Comparison of ENCODE assay signal across 12 cellular contexts in genomic region chr21:33332143-33332542, GRCh38. TPM values are rescaled to one million over a fixed set of nuclear protein-coding genes. Genes with fewer than 3 reads are reported as not detected.
A peak's percentile ranks its signal among the peaks of the same experiment; 100 is the strongest.
DNase-seq lines count a peak whose midpoint lies in the region; ATAC-seq and TF ChIP-seq lines count a peak whose summit lies in the region.
"Had no signal": no experiment of that assay in that cellular context is flagged by ENCODE, and none has a peak within 500 bp of the region (broad histone marks: within the 10 kb centered on the region; RNA-seq: fewer than 3 reads in every experiment).

No MANE protein-coding gene starts in this region.

- H3K9ac ChIP-seq in trophoblast cell (ENCODE audit: low read length) (no peak overlapping the region), H9 (ENCODE audit: extremely low read depth, insufficient read length, low read length) (no peak overlapping the region)

- peaks cover 6 to 14% of the 10 kb centered on the region in 2 experiments for H3K36me3 ChIP-seq in trophoblast cell (ENCODE audit: control insufficient read depth in 1 of 2, insufficient read depth in 2 of 2, low read length in 2 of 2)

- no peak for TF ChIP-seq CTCF in omental fat pad (IDR thresholded peaks at IDR 0.05)
- no peak for TF ChIP-seq CTCF in H9 (conservative IDR thresholded peaks at IDR 0.05)

- H3K56ac ChIP-seq in H9 (ENCODE audit: insufficient read length, low read depth, low read length), result no peak overlapping the region

- H2AK5ac ChIP-seq in trophoblast cell (ENCODE audit: low read length), result no peak overlapping the region
- H2AK5ac ChIP-seq in H9 (ENCODE audit: insufficient read length, low read length), result no peak overlapping the region

- H2AFZ ChIP-seq in trophoblast cell (ENCODE audit: insufficient read depth, low read length, poor library complexity), result no peak overlapping the region
- H2AFZ ChIP-seq in H9 (ENCODE audit: low read length), result no peak overlapping the region

- H4K12ac ChIP-seq in trophoblast cell (ENCODE audit: low read depth, low read length), result no peak overlapping the region

- H3K4ac ChIP-seq in trophoblast cell (ENCODE audit: low read depth, low read length) (peak overlapping the region; percentile 32), H9 (ENCODE audit: low read depth, low read length) (no peak overlapping the region)

- H3K23me2 ChIP-seq in H9 (ENCODE audit: insufficient read length, low read depth, low read length, poor library complexity, severe bottlenecking), result no peaks in the 10 kb centered on the region

- H3K4me1 ChIP-seq in trophoblast cell (ENCODE audit: control insufficient read depth in 1 of 2, insufficient read depth in 2 of 2, low read length in 2 of 2) (peaks cover 0 to 5% of the 10 kb centered on the region in 2 experiments), H9 (ENCODE audit: insufficient read depth, low read length) (no peaks in the 10 kb centered on the region)

- no peak overlapping the region for H3K4me3 ChIP-seq in trophoblast cell (ENCODE audit: low read depth, low read length)

- H4K8ac ChIP-seq in trophoblast cell (ENCODE audit: low read depth, low read length) (no peak overlapping the region), H9 (replicated peaks; ENCODE audit: insufficient read length, low read depth, low read length) (no peak overlapping the region)

- H3K9me3 ChIP-seq in trophoblast cell (ENCODE audit: insufficient read depth, low read depth, low read length) (peaks cover 9% of the 10 kb centered on the region), H9 (ENCODE audit: control insufficient read depth, low read depth, low read length) (no peaks in the 10 kb centered on the region)

- no peaks in the 10 kb centered on the region for H4K20me1 ChIP-seq in H9 (ENCODE audit: control insufficient read depth, insufficient read depth, insufficient read length)

- H3K27ac Mint-ChIP-seq in H9, result no peak overlapping the region
- H3K27ac Mint-ChIP-seq: brain had no signal

- no peaks in the 10 kb centered on the region for H3K27me3 Mint-ChIP-seq in activated T-cell treated with anti-CD3 and anti-CD28 coated beads, Interleukin-2, amount 50 U/mL, for 4 hours (ENCODE audit: low read depth)
- no peaks in the 10 kb centered on the region for H3K27me3 Mint-ChIP-seq in H9 (ENCODE audit: low read depth)

- no CpG with 5 or more reads among the region's 1 CpG for WGBS in trophoblast cell (ENCODE audit: extremely low coverage, insufficient coverage, insufficient read length)
- WGBS in H9 (ENCODE audit: extremely low coverage, insufficient read length, low lambda C conversion rate), result no CpG with 5 or more reads among the region's 1 CpG

- H2BK20ac ChIP-seq in H9 (ENCODE audit: low read depth, low read length, poor library complexity, severe bottlenecking), result no peak overlapping the region

- H3K18ac ChIP-seq in trophoblast cell (ENCODE audit: low read length), result no peak overlapping the region
- H3K18ac ChIP-seq in H9 (ENCODE audit: insufficient read length, low read depth, low read length), result no peak overlapping the region

- peak; percentile 21 to 27 for ATAC-seq in activated T-cell treated with anti-CD3 and anti-CD28 coated beads, Interleukin-2, amount 50 U/mL, for 4 hours
- ATAC-seq in GM21723 (IDR thresholded peaks at IDR 0.05; ENCODE audit: unreplicated experiment) (peak; percentile 81), HG03565 (IDR thresholded peaks at IDR 0.05; ENCODE audit: unreplicated experiment) (peak; percentile 71), omental fat pad (ENCODE audit: low FRiP score) (no peak)

- no peak overlapping the region for H2BK15ac ChIP-seq in H9 (ENCODE audit: low read depth, low read length)

- peaks cover 11% of the 10 kb centered on the region for H3K9me3 Mint-ChIP-seq in activated T-cell treated with anti-CD3 and anti-CD28 coated beads, Interleukin-2, amount 50 U/mL, for 4 hours
- H3K9me3 Mint-ChIP-seq in H9, result peaks cover 15 to 24% of the 10 kb centered on the region in 2 experiments

- H3K79me1 ChIP-seq in trophoblast cell (ENCODE audit: low read length) (no peaks in the 10 kb centered on the region), H9 (ENCODE audit: insufficient read depth, low read depth, low read length, poor library complexity, severe bottlenecking) (peaks cover 5% of the 10 kb centered on the region)

- H3K27ac ChIP-seq in trophoblast cell (ENCODE audit: low read depth, low read length) (no peak overlapping the region), H9 (ENCODE audit: insufficient read length, low read depth, low read length) (no peak overlapping the region)
- H3K27ac ChIP-seq: VCaP had no signal

- peak overlapping the region; percentile 1 for H3K4me3 Mint-ChIP-seq in activated T-cell treated with anti-CD3 and anti-CD28 coated beads, Interleukin-2, amount 50 U/mL, for 4 hours
- no peak overlapping the region for H3K4me3 Mint-ChIP-seq in H9
- H3K4me3 Mint-ChIP-seq: brain had no signal

- H3K14ac ChIP-seq in trophoblast cell (ENCODE audit: low read length) (no peak overlapping the region), H9 (ENCODE audit: insufficient read depth, low read length) (no peak overlapping the region)

- H2BK12ac ChIP-seq in trophoblast cell (ENCODE audit: low read length) (no peak overlapping the region), H9 (ENCODE audit: insufficient read length, low read depth, low read length) (no peak overlapping the region)

- no peak for DNase-seq in activated T-cell treated with anti-CD3 and anti-CD28 coated beads, Interleukin-2, amount 50 U/mL, for 4 hours
- DNase-seq in activated T-cell treated with anti-CD3 and anti-CD28 coated beads for 4 hours (no peak), trophoblast cell (no peak), T-helper 9 cell (no peak), omental fat pad (ENCODE audit: low spot score) (no peak), H9 (no peak)
- DNase-seq: mammary epithelial cell, NCI-H524 had no signal

- H4K91ac ChIP-seq in trophoblast cell (ENCODE audit: low read depth, low read length), result no peak overlapping the region
- no peak overlapping the region for H4K91ac ChIP-seq in H9 (ENCODE audit: insufficient read length, low read depth, low read length)

- H3K36me3 Mint-ChIP-seq in activated T-cell treated with anti-CD3 and anti-CD28 coated beads, Interleukin-2, amount 50 U/mL, for 4 hours (ENCODE audit: insufficient read depth), result peaks cover 24% of the 10 kb centered on the region
- peaks cover 19 to 46% (median 27%) of the 10 kb centered on the region in 3 experiments for H3K36me3 Mint-ChIP-seq in H9 (ENCODE audit: insufficient read depth in 1 of 3, low read depth in 3 of 3)

- H3K4me2 ChIP-seq in trophoblast cell (ENCODE audit: low read length) (no peak overlapping the region), H9 (ENCODE audit: insufficient read depth, insufficient read length, low read length) (no peak overlapping the region)

- H4K5ac ChIP-seq in H9 (ENCODE audit: insufficient read length, low read depth, low read length), result no peak overlapping the region

- H3K23ac ChIP-seq in trophoblast cell (ENCODE audit: low read length) (no peak overlapping the region), H9 (ENCODE audit: insufficient read length, low read depth, low read length) (no peak overlapping the region)

- H3T11ph ChIP-seq in H9 (ENCODE audit: low read length), result no peak overlapping the region

- H3K27me3 ChIP-seq in trophoblast cell (ENCODE audit: insufficient read depth, low read length), result no peaks in the 10 kb centered on the region
- no peaks in the 10 kb centered on the region for H3K27me3 ChIP-seq in H9 (ENCODE audit: insufficient read depth, low read length)

- H2BK120ac ChIP-seq in trophoblast cell (ENCODE audit: insufficient read depth, low read length, poor library complexity) (no peak overlapping the region), H9 (ENCODE audit: low read depth, low read length, poor library complexity, severe bottlenecking) (no peak overlapping the region)

- H3K4me1 Mint-ChIP-seq in activated T-cell treated with anti-CD3 and anti-CD28 coated beads, Interleukin-2, amount 50 U/mL, for 4 hours (ENCODE audit: low read depth), result peaks cover 62% of the 10 kb centered on the region
- no peaks in the 10 kb centered on the region for H3K4me1 Mint-ChIP-seq in H9
- H3K4me1 Mint-ChIP-seq: brain had no signal

- H3K79me2 ChIP-seq in trophoblast cell (ENCODE audit: control insufficient read depth, insufficient read depth, low read length, poor library complexity) (no peaks in the 10 kb centered on the region), H9 (ENCODE audit: insufficient read depth, low read length) (peaks cover 5% of the 10 kb centered on the region; the same call in 1 of the 2 replicates)

- no peak overlapping the region for H2BK5ac ChIP-seq in trophoblast cell (ENCODE audit: low read depth, low read length, poor library complexity)
- H2BK5ac ChIP-seq in H9 (ENCODE audit: insufficient read length, low read length), result no peak overlapping the region

RNA-seq across cellular contexts. Expression of gene IFNAR1, which starts 7.4 kb away (rescaled TPM):
- total RNA-seq in activated T-cell treated with anti-CD3 and anti-CD28 coated beads, Interleukin-2, amount 50 U/mL, for 4 hours, result 10 to 100 TPM; 21.1 to 33.9 (median 30.8) TPM
- 14.1 and 17.7 TPM in 2 replicates for polyA plus RNA-seq in trophoblast cell (2013)
- total RNA-seq in omental fat pad (10 to 100 TPM; 36.2 to 53.3 (median 42.4) TPM), H9 (2021) (14.2 and 15.8 TPM in 2 replicates)
